ENCODE assay signal across 10 cellular contexts in the genomic region with DNA sequence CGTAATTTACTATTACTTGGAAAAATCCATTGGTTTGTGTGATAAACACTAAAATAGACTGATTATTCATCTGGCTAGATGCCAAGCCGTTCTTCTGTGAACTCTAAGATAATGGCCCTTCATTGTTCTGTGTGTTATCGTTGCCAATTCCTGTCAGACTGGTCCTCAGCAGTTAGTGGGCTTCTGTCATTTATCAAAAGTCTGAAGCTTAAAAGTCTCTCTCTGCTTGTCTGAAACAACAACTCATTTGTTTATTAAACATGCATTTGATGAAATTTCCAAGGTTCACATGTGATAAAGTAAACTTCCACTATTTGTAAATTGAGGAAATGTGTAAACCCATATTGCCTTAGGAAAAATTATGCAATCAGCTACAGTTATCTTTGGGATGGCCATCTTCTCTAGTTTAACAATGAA. TPM values are rescaled to one million over a fixed set of nuclear protein-coding genes. Genes with fewer than 3 reads are reported as not detected.
A peak's percentile ranks its signal among the peaks of the same experiment; 100 is the strongest.
DNase-seq lines count a peak whose midpoint lies in the region; ATAC-seq, FAIRE-seq and TF ChIP-seq lines count a peak whose summit lies in the region.
"Had no signal": no experiment of that assay in that cellular context is flagged by ENCODE, and none has a peak within 500 bp of the region (broad histone marks: within the 10 kb centered on the region; RNA-seq: fewer than 3 reads in every experiment).

No MANE protein-coding gene starts in this region.

- peaks cover 40% of the 10 kb centered on the region for H3K4me1 Mint-ChIP-seq in brain
- H3K4me1 Mint-ChIP-seq in mesothelial cell of epicardium, result peaks cover 36% of the 10 kb centered on the region
- peaks cover 12% of the 10 kb centered on the region for H3K4me1 Mint-ChIP-seq in Calu3 (ENCODE audit: low read depth, unreplicated experiment)

- DNase-seq in GM12892 (ENCODE audit: insufficient read length) (no peak), NCI-H2171 (lab: John Stamatoyannopoulos, UW) (peak; percentile 66), mesothelial cell of epicardium (ENCODE audit: low spot score in 2 of 2, unreplicated experiment in 2 of 2) (no peak), Calu3 (no peak)
- DNase-seq: activated CD4-positive, alpha-beta T cell treated with anti-CD3 and anti-CD28 coated beads for 4 hours; occipital lobe had no signal

- no peaks in the 10 kb centered on the region for H3K27me3 Mint-ChIP-seq in brain
- no peaks in the 10 kb centered on the region for H3K27me3 Mint-ChIP-seq in mesothelial cell of epicardium (ENCODE audit: low read depth)
- H3K27me3 Mint-ChIP-seq in Calu3 (ENCODE audit: unreplicated experiment), result no peaks in the 10 kb centered on the region

- ATAC-seq in HG03432 (IDR thresholded peaks at IDR 0.05; ENCODE audit: unreplicated experiment), result no peak
- no peak for ATAC-seq in GM19397 (IDR thresholded peaks at IDR 0.05; ENCODE audit: unreplicated experiment)
- ATAC-seq in GM18511 (IDR thresholded peaks at IDR 0.05; ENCODE audit: unreplicated experiment), result no peak

- no peak for TF ChIP-seq CTCF in brain (conservative IDR thresholded peaks at IDR 0.05)
- TF ChIP-seq CTCF in mesothelial cell of epicardium (IDR thresholded peaks at IDR 0.05; ENCODE audit: unreplicated experiment), result no peak
- TF ChIP-seq CTCF in Calu3 (IDR thresholded peaks at IDR 0.05; ENCODE audit: unreplicated experiment), result no peak

- H3K9me3 Mint-ChIP-seq in brain (no peaks in the 10 kb centered on the region), mesothelial cell of epicardium (peaks cover 3% of the 10 kb centered on the region), Calu3 (ENCODE audit: low read depth, unreplicated experiment) (no peaks in the 10 kb centered on the region)

- peak; percentile 27 for FAIRE-seq in GM12892 (lab: Jason Lieb, UNC)

- H3K36me3 Mint-ChIP-seq in brain, result no peaks in the 10 kb centered on the region
- no peaks in the 10 kb centered on the region for H3K36me3 Mint-ChIP-seq in mesothelial cell of epicardium
- H3K36me3 Mint-ChIP-seq in Calu3 (ENCODE audit: insufficient read depth, unreplicated experiment), result no peaks in the 10 kb centered on the region

- intact Hi-C loops in Calu3 (cut with micrococcal nuclease; ENCODE audit: unreplicated experiment), result no loop called here

- BruUV-seq in Calu3 (replicated peaks; lab: Mats Ljungman, UMichigan), result no TSS peak

- CTCF ChIA-PET in Calu3 (lab: Charles Lee), result interaction anchor here (0.8 kb wide), 1 partner anchor 11 kb away, joined by 5 read pairs; no protein-coding TSS in a partner anchor

- peak overlapping the region in 3 of 5 experiments; percentile 17 to 60 (median 55) for H3K27ac Mint-ChIP-seq in brain
- H3K27ac Mint-ChIP-seq in mesothelial cell of epicardium, result peak overlapping the region; percentile 39
- H3K27ac Mint-ChIP-seq in Calu3 (ENCODE audit: unreplicated experiment), result no peak overlapping the region

- H3K4me3 Mint-ChIP-seq in brain (peak overlapping the region in 1 of 5 experiments; percentile 16), mesothelial cell of epicardium (no peak overlapping the region), Calu3 (ENCODE audit: low read depth, unreplicated experiment) (no peak overlapping the region)

- no peak for TF ChIP-seq POLR2A in GM12892 (IDR thresholded peaks at IDR 0.05; ENCODE audit: low read depth, low read length)

RNA-seq across cellular contexts. Expression of a gene that starts 21.1 kb away (rescaled TPM):
- 47.9 TPM for polyA plus RNA-seq in GM12892 (2012; ENCODE audit: missing spikeins)
- polyA plus RNA-seq in brain (ENCODE audit: insufficient read depth, low read depth, low replicate concordance), result 31.5 TPM
- total RNA-seq in mesothelial cell of epicardium (117 to 127 TPM (median 126 TPM) in 3 replicates), Calu3 (2022) (71.8 and 76.8 TPM in 2 replicates)
